ENCODE assay signal across 8 cellular contexts in the genomic region with DNA sequence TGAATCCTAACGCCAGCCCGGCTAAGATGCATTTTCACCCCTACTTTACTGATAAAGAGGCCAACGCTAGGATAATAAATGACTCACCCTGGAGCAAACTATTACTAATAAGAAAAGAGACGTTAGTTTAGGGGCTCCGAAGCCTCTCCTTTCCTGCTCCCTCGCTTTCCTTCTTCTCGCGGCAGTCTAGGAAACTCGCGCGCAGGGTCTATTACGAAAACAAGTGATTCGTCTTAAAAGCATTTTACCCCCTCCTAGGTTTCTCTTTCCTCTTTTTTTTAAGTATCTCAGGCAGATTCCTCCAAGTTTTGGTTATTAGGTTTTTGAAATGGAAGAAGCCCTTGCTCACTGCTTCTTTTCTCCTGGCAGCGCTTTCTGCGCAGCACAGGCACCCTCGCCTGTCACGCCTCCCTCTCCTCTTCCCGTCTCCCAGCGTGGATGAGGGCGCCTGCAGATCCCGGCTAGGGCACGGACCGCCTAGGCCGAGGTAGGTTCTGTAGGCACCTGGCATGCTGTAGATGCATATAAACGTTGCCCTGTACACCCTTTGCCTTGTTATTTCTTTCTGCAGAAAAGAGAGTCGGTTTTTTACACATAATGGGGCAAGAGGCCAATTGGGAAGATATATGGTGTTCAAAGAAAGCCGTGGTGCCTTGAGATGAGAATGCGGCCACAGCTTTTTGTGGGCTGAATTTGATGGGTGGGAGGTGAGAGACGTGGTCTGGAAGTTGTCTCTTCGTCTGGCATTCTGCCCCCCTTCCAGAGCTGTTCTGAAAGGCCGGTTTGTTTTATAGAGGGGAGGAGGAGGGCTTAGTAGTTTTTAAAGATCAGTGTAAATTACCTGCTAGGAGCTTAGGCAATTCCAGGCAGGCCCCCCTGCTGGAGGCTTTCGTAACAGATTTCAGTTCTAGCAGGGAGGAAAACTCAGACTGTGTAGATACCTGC. TPM values are rescaled to one million over a fixed set of nuclear protein-coding genes. Genes with fewer than 3 reads are reported as not detected.
DNase-seq lines count a peak whose midpoint lies in the region; ATAC-seq, FAIRE-seq and TF ChIP-seq lines count a peak whose summit lies in the region.

No MANE protein-coding gene starts in this region.

- H3K27ac ChIP-seq in small intestine (ENCODE audit: low read depth in 1 of 2, low read length in 1 of 2), result peak overlapping the region; percentile 81 to 86

- H3K9me3 ChIP-seq in NT2/D1 (ENCODE audit: insufficient read depth, low read length) (no peaks in the 10 kb centered on the region), small intestine (ENCODE audit: control insufficient read depth, low read depth) (no peaks in the 10 kb centered on the region)

- peaks cover 0 to 8% (median 5%) of the 10 kb centered on the region in 3 donors for H3K36me3 Mint-ChIP-seq in immature natural killer cell

- peak overlapping the region; percentile 87 to 97 (median 93) for H3K4me3 Mint-ChIP-seq in immature natural killer cell

- peak overlapping the region; percentile 31 to 91 (median 56) for H3K27ac Mint-ChIP-seq in immature natural killer cell

- DNase-seq in NCI-H2107 treated with DMSO at 0.1 percent for 48 hours (lab: John Stamatoyannopoulos, UW; ENCODE audit: unreplicated experiment), result peak; percentile 12
- DNase-seq in NCI-H2107 (lab: John Stamatoyannopoulos, UW), result no peak
- DNase-seq in NT2/D1 (ENCODE audit: low read depth, low spot score), result no peak
- DNase-seq in bronchial epithelial cell (ENCODE audit: low read depth), result peak; percentile 65
- DNase-seq in immature natural killer cell, result peak in 1 of 3 donors; percentile 12
- peak; percentile 63 for DNase-seq in small intestine
- DNase-seq in middle frontal gyrus (ENCODE audit: extremely low spot score, low spot score), result no peak

- TF ChIP-seq CTCF in bronchial epithelial cell (IDR thresholded peaks at IDR 0.05; ENCODE audit: insufficient read depth, low read length, severe bottlenecking), result peak; percentile 44

- peaks cover 3% of the 10 kb centered on the region for H3K4me1 ChIP-seq in NT2/D1 (ENCODE audit: insufficient read depth, insufficient read length)
- peaks cover 4 to 9% of the 10 kb centered on the region in 2 donors for H3K4me1 ChIP-seq in small intestine (ENCODE audit: control insufficient read depth in 2 of 2, insufficient read depth in 1 of 2, low read depth in 1 of 2, low read length in 1 of 2)

- H3K27me3 ChIP-seq in NT2/D1 (ENCODE audit: insufficient read depth, insufficient read length) (peaks cover 8% of the 10 kb centered on the region), bronchial epithelial cell (ENCODE audit: control insufficient read depth, insufficient read depth, low read length) (no peaks in the 10 kb centered on the region), small intestine (ENCODE audit: control insufficient read depth in 2 of 2, insufficient read depth in 2 of 2, low read length in 2 of 2) (no peaks in the 10 kb centered on the region)

- peaks cover 25 to 46% of the 10 kb centered on the region in 2 donors for H3K4me1 Mint-ChIP-seq in immature natural killer cell

- peak; percentile 0 for ATAC-seq in HG03025 (IDR thresholded peaks at IDR 0.05; ENCODE audit: low FRiP score, unreplicated experiment)

- H3K9me3 Mint-ChIP-seq in immature natural killer cell, result no peaks in the 10 kb centered on the region

- H3K36me3 ChIP-seq in NT2/D1 (ENCODE audit: insufficient read depth, insufficient read length, low read length) (peaks cover 8% of the 10 kb centered on the region), bronchial epithelial cell (ENCODE audit: control insufficient read depth, insufficient read depth, low read length) (no peaks in the 10 kb centered on the region), small intestine (ENCODE audit: control insufficient read depth in 2 of 2, insufficient read depth in 2 of 2, low read length in 2 of 2) (no peaks in the 10 kb centered on the region)

- FAIRE-seq in bronchial epithelial cell (lab: Jason Lieb, UNC), result no peak
- FAIRE-seq in small intestine (lab: Jason Lieb, UNC), result no peak

- peak overlapping the region; percentile 85 for H3K4me3 ChIP-seq in NT2/D1 (ENCODE audit: insufficient read length, low read depth)
- H3K4me3 ChIP-seq in bronchial epithelial cell (ENCODE audit: low read depth, low read length), result peak overlapping the region; percentile 85
- peak overlapping the region; percentile 58 to 87 for H3K4me3 ChIP-seq in small intestine (ENCODE audit: low read depth in 1 of 2, low read length in 2 of 2)

- 2 to 6% (median 4%) methylated on average over 32 of the region's 32 CpGs for WGBS in small intestine, 3 donors

- H3K27me3 Mint-ChIP-seq in immature natural killer cell (ENCODE audit: low read depth in 3 of 3), result peaks cover 0 to 4% (median 0%) of the 10 kb centered on the region in 3 donors

- H3K9ac ChIP-seq in NT2/D1 (ENCODE audit: insufficient read length, low read depth), result peak overlapping the region; percentile 90

RNA-seq across cellular contexts. Expression of gene GCNT1, which starts 1.0 kb away (rescaled TPM):
- total RNA-seq in bronchial epithelial cell, result 3.7 and 4.5 TPM in 2 replicates
- polyA plus RNA-seq in immature natural killer cell (10 to 100 TPM in 1 of 3 donors, 1 to 10 TPM in 2; 4.8 to 18.9 (median 9.1) TPM), small intestine (10 to 100 TPM in 2 of 3 donors, 1 to 10 TPM in 1; 7.0 to 43.2 (median 19.7) TPM)

Comparison
In these comparisons a context has a peak if more than half of its experiments do, and no peak if none do; other contexts are left out.
1. DNase-seq: peak in NCI-H2107 treated with DMSO at 0.1 percent for 48 hours (single experiment), bronchial epithelial cell (single experiment) and small intestine (single experiment); none in NCI-H2107 (single experiment), NT2/D1 (single experiment) and middle frontal gyrus (single experiment).
2. Peak in every context shown above with its lines, with median percentiles within 50 percentile points of each other: H3K4me3 ChIP-seq.